In the genomic region with DNA sequence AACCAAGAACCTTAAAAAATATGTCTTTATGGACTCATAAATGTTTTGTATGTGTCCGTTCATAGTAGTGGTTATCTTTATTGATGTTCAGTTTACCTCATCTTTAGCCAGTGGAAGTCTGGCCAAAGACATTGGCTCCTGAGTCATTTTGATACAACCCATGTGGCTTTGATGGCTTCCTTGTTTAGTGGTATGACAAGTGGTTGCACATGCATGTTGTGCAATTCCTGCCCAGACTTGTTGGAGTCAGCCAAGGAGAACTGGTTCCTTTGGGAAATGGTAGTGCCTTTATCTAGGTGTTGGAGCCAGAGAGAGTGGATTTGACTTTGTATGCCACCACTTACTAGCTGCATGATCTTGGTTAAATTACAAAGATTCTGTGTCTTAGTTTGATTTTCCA, we compare ENCODE assay signal across 12 cellular contexts.
DNase-seq lines count a peak whose midpoint lies in the region; ATAC-seq and TF ChIP-seq lines count a peak whose summit lies in the region.
"Had no signal": no experiment of that assay in that cellular context is flagged by ENCODE, and none has a peak within 500 bp of the region (broad histone marks: within the 10 kb centered on the region; RNA-seq: fewer than 3 reads in every experiment).

No MANE protein-coding gene starts in this region.

- H3K4me1 Mint-ChIP-seq in CD14-positive monocyte, result no peaks in the 10 kb centered on the region

- no peak overlapping the region for H2BK120ac ChIP-seq in IMR-90 (ENCODE audit: low read depth, low read length)

- no peak overlapping the region for H2BK20ac ChIP-seq in IMR-90 (ENCODE audit: low read depth, low read length)

- H3K36me3 ChIP-seq in IMR-90 (ENCODE audit: control insufficient read depth, insufficient read depth, low read length) (no peaks in the 10 kb centered on the region), gastrocnemius medialis (no peaks in the 10 kb centered on the region)

- H2BK5ac ChIP-seq in IMR-90 (ENCODE audit: low read depth, low read length, poor library complexity, severe bottlenecking), result no peak overlapping the region

- ATAC-seq in IMR-90 (ENCODE audit: low read depth) (no peak), gastrocnemius medialis (peak in 1 of 2 donors; percentile 53)
- ATAC-seq: A549 had no signal

- TF ChIP-seq POLR2A in IMR-90 (IDR thresholded peaks at IDR 0.05; ENCODE audit: low read depth, low read length) (no peak), gastrocnemius medialis (IDR thresholded peaks at IDR 0.05) (no peak)

- DNase-seq in SKM-1 treated with dmso at 0.1 percent for 144 hours (lab: John Stamatoyannopoulos, UW; ENCODE audit: unreplicated experiment), result peak; percentile 38
- no peak for DNase-seq in SKM-1 (lab: John Stamatoyannopoulos, UW; ENCODE audit: unreplicated experiment)
- DNase-seq in IMR-90, result peak; percentile 43
- peak; percentile 59 to 63 for DNase-seq in cardiac fibroblast (ENCODE audit: low read depth in 2 of 2)
- peak; percentile 3 to 30 for DNase-seq in gastrocnemius medialis
- DNase-seq in CD14-positive monocyte (ENCODE audit: low spot score), result no peak
- no peak for DNase-seq in SK-N-DZ (ENCODE audit: low spot score)
- no peak for DNase-seq in HEK293T (ENCODE audit: extremely low spot score)
- DNase-seq: aorta, islet precursor cell, NCI-H510A had no signal

- H3K9ac ChIP-seq in IMR-90 (ENCODE audit: low read depth, low read length), result no peak overlapping the region

- H3K9me3 ChIP-seq in IMR-90 (ENCODE audit: control insufficient read depth, insufficient read depth, low read length) (no peaks in the 10 kb centered on the region), gastrocnemius medialis (no peaks in the 10 kb centered on the region)
- H3K9me3 ChIP-seq: A549 had no signal

- H4K5ac ChIP-seq in IMR-90 (ENCODE audit: low read depth, low read length), result no peak overlapping the region

- H3K36me3 Mint-ChIP-seq in CD14-positive monocyte, result peaks cover 14 to 22% of the 10 kb centered on the region in 2 donors

- H3K4me3 Mint-ChIP-seq in CD14-positive monocyte, result no peak overlapping the region

- no peak overlapping the region for H2BK15ac ChIP-seq in IMR-90 (ENCODE audit: low read depth, low read length)

- H3K14ac ChIP-seq in IMR-90 (replicated peaks; ENCODE audit: low read depth, low read length), result peak overlapping the region; percentile 16; the same call in 1 of the 2 replicates

- H2AFZ ChIP-seq in IMR-90 (replicated peaks; ENCODE audit: low read length, poor library complexity), result no peak overlapping the region

- H3K23ac ChIP-seq in IMR-90 (ENCODE audit: low read depth, low read length), result no peak overlapping the region

- H3K79me1 ChIP-seq in IMR-90 (ENCODE audit: low read depth in 1 of 2, low read length in 2 of 2), result no peaks in the 10 kb centered on the region

- H3K4me3 ChIP-seq in IMR-90 (ENCODE audit: insufficient read depth, low read depth, low read length), result no peak overlapping the region
- no peak overlapping the region for H3K4me3 ChIP-seq in cardiac fibroblast (replicated peaks in 1 of 2; ENCODE audit: low read depth in 2 of 2, low read length in 2 of 2)
- H3K4me3 ChIP-seq in gastrocnemius medialis, result no peak overlapping the region
- H3K4me3 ChIP-seq: A549 had no signal

- 0 out of 2 replicates have a peak, but pooled peaks cover 3% of the 10 kb centered on the region for H3K9me1 ChIP-seq in IMR-90 (ENCODE audit: insufficient read depth, low read length)

- H3K18ac ChIP-seq in IMR-90 (ENCODE audit: low read depth, low read length), result no peak overlapping the region

- H2AK5ac ChIP-seq in IMR-90 (ENCODE audit: low read depth, low read length), result no peak overlapping the region

- intact Hi-C loops in IMR-90 (cut with micrococcal nuclease), result no loop called here
- intact Hi-C loops in gastrocnemius medialis (cut with DNase I; ENCODE audit: low total_unique reads), result no loop called here
- intact Hi-C loops in CD14-positive monocyte (cut with micrococcal nuclease), result no loop called here

- no peaks in the 10 kb centered on the region for H3K9me3 Mint-ChIP-seq in CD14-positive monocyte

- H4K8ac ChIP-seq in IMR-90 (ENCODE audit: low read depth in 2 of 2, low read length in 2 of 2), result no peak overlapping the region

- H3K27me3 Mint-ChIP-seq in CD14-positive monocyte (ENCODE audit: low read depth in 3 of 3), result peaks cover 0 to 1% (median 1%) of the 10 kb centered on the region in 3 donors

- dilution Hi-C loops in IMR-90 (cut with HindIII; ENCODE audit: low sequenced_read_pairs, unreplicated experiment), result no loop called here

- no peak overlapping the region for H3K27ac ChIP-seq in IMR-90 (ENCODE audit: insufficient read depth, low read length)
- no peak overlapping the region for H3K27ac ChIP-seq in gastrocnemius medialis
- H3K27ac ChIP-seq: A549 had no signal

- H3K27me3 ChIP-seq in IMR-90 (ENCODE audit: control insufficient read depth, insufficient read depth, low read length) (no peaks in the 10 kb centered on the region), gastrocnemius medialis (no peaks in the 10 kb centered on the region)

- H3K4me1 ChIP-seq in IMR-90 (ENCODE audit: control insufficient read depth, insufficient read depth, low read length), result no peaks in the 10 kb centered on the region
- no peaks in the 10 kb centered on the region for H3K4me1 ChIP-seq in gastrocnemius medialis
- H3K4me1 ChIP-seq: A549 had no signal

- no peak overlapping the region for H3K4ac ChIP-seq in IMR-90 (ENCODE audit: low read depth, low read length)

- TF ChIP-seq CTCF in IMR-90 (conservative IDR thresholded peaks at IDR 0.05; ENCODE audit: low read depth, low read length) (no peak), cardiac fibroblast (IDR thresholded peaks at IDR 0.05; ENCODE audit: low read depth, low read length) (no peak), gastrocnemius medialis (IDR thresholded peaks at IDR 0.05 in 4 of 5, conservative IDR thresholded peaks at IDR 0.05 in 1 of 5) (no peak), CD14-positive monocyte (IDR thresholded peaks at IDR 0.05) (no peak)

- no peak overlapping the region for H2AK9ac ChIP-seq in IMR-90 (replicated peaks; ENCODE audit: low read depth, low read length, poor library complexity)

- no CpG with 5 or more reads among the region's 1 CpG for WGBS in IMR-90 (ENCODE audit: extremely low coverage in 2 of 2, insufficient read length in 1 of 2), 2 experiments

- POLR2A ChIA-PET in IMR-90 (lab: Charles Lee; ENCODE audit: unreplicated experiment), result no interaction called here
- POLR2A ChIA-PET in HEK293T (lab: Yijun Ruan, JAX), result no interaction called here

- no peak overlapping the region; the same call in 1 of the 2 replicates for H3K56ac ChIP-seq in IMR-90 (ENCODE audit: extremely low read depth, insufficient read depth, low read length)

- H3K4me2 ChIP-seq in IMR-90 (ENCODE audit: low read depth, low read length), result no peak overlapping the region
- H3K4me2 ChIP-seq: A549 had no signal

- in situ Hi-C loops in IMR-90 (cut with MboI; ENCODE audit: low sequenced_read_pairs), result no loop called here
- in situ Hi-C loops in gastrocnemius medialis (cut with MboI; ENCODE audit: low sequenced_read_pairs in 4 of 4), result no loop called here

- no peaks in the 10 kb centered on the region for H4K20me1 ChIP-seq in IMR-90 (ENCODE audit: insufficient read depth, low read length)

- TF ChIP-seq RAD21 in IMR-90 (IDR thresholded peaks at IDR 0.05; ENCODE audit: low read length), result no peak

- no peak overlapping the region for H4K91ac ChIP-seq in IMR-90 (ENCODE audit: insufficient read depth, low read depth, low read length)

- CTCF ChIA-PET in IMR-90 (lab: Yijun Ruan, JAX) (interaction anchor here (0.6 kb wide), 1 partner anchor 42 kb away, joined by 6 read pairs; no protein-coding TSS in a partner anchor), HEK293T (lab: Yijun Ruan, JAX) (no interaction called here)

- BruUV-seq in IMR-90 (replicated peaks; lab: Mats Ljungman, UMichigan), result no TSS peak

- H3K27ac Mint-ChIP-seq in CD14-positive monocyte, result no peak overlapping the region

TF ChIP-seq in IMR-90, 13 proteins besides CTCF, POLR2A, EP300 and RAD21:
- peak; percentile 83 for TF ChIP-seq CEBPB (IDR thresholded peaks at IDR 0.05; ENCODE audit: low read depth, low read length)
- TF ChIP-seq MAFK (IDR thresholded peaks at IDR 0.05; ENCODE audit: low read depth, low read length), result no peak

TF ChIP-seq in HEK293T, 16 proteins besides CTCF, POLR2A, EP300 and RAD21:
- no peak for TF ChIP-seq TARDBP (IDR thresholded peaks at IDR 0.05)
- TF ChIP-seq NFRKB (IDR thresholded peaks at IDR 0.05), result no peak
- no peak for TF ChIP-seq FOXA1 (IDR thresholded peaks at IDR 0.05)
- TF ChIP-seq SP1 (IDR thresholded peaks at IDR 0.05), result no peak
- TF ChIP-seq ZNF384 (IDR thresholded peaks at IDR 0.05), result no peak
- TF ChIP-seq SUZ12 (IDR thresholded peaks at IDR 0.05), result no peak
- no peak for TF ChIP-seq HDGF (IDR thresholded peaks at IDR 0.05; ENCODE audit: borderline replicate concordance)
- no peak for TF ChIP-seq ELF4 (IDR thresholded peaks at IDR 0.05)
- TF ChIP-seq CTBP1 (IDR thresholded peaks at IDR 0.05; ENCODE audit: borderline replicate concordance), result no peak
- TF ChIP-seq, protein P1, sequence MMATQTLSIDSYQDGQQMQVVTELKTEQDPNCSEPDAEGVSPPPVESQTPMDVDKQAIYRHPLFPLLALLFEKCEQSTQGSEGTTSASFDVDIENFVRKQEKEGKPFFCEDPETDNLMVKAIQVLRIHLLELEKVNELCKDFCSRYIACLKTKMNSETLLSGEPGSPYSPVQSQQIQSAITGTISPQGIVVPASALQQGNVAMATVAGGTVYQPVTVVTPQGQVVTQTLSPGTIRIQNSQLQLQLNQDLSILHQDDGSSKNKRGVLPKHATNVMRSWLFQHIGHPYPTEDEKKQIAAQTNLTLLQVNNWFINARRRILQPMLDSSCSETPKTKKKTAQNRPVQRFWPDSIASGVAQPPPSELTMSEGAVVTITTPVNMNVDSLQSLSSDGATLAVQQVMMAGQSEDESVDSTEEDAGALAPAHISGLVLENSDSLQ (IDR thresholded peaks at IDR 0.05), result no peak
- TF ChIP-seq FOXM1 (IDR thresholded peaks at IDR 0.05; ENCODE audit: borderline replicate concordance), result no peak

Comparison
In these comparisons a context has a peak if more than half of its experiments do, and no peak if none do; other contexts are left out.
1. DNase-seq: peak in SKM-1 treated with dmso at 0.1 percent for 144 hours (single experiment), IMR-90 (single experiment), cardiac fibroblast (2 of 2) and gastrocnemius medialis (2 of 2); none in SKM-1 (single experiment), CD14-positive monocyte (single experiment), SK-N-DZ (single experiment) and HEK293T (single experiment).